Comparison of ENCODE assay signal across 8 cellular contexts in genomic region chr9:112037281-112038016, GRCh38.
A peak's percentile ranks its signal among the peaks of the same experiment; 100 is the strongest.
DNase-seq lines count a peak whose midpoint lies in the region; ATAC-seq, FAIRE-seq and TF ChIP-seq lines count a peak whose summit lies in the region.

No MANE protein-coding gene starts in this region.

- H3K4me3 ChIP-seq in skeletal muscle satellite cell (ENCODE audit: low read length) (no peak overlapping the region), left ventricle myocardium inferior (no peak overlapping the region)

- peaks cover 9% of the 10 kb centered on the region; the same call in 1 of the 2 replicates for H3K36me3 Mint-ChIP-seq in HFFc6 (ENCODE audit: low read depth)
- peaks cover 0 to 9% of the 10 kb centered on the region in 2 donors for H3K36me3 Mint-ChIP-seq in activated naive CD4-positive, alpha-beta T cell treated with anti-CD3 and anti-CD28 coated beads, Interleukin-2, amount 50 U/mL, for 72 hours

- H3K4me1 ChIP-seq in skeletal muscle satellite cell (ENCODE audit: control insufficient read depth, insufficient read depth, low read length) = peaks cover 66% of the 10 kb centered on the region
- H3K4me1 ChIP-seq in left ventricle myocardium inferior = peaks cover 28% of the 10 kb centered on the region

- no peak for TF ChIP-seq CTCF in HFFc6 (IDR thresholded peaks at IDR 0.05)
- no peak for TF ChIP-seq CTCF in left ventricle myocardium inferior (IDR thresholded peaks at IDR 0.05; ENCODE audit: borderline replicate concordance)

- intact Hi-C loops in left ventricle myocardium inferior (cut with micrococcal nuclease) = no loop called here

- H3K9me3 ChIP-seq in skeletal muscle satellite cell (replicated peaks; ENCODE audit: low read length) (no peaks in the 10 kb centered on the region), left ventricle myocardium inferior (replicated peaks) (no peaks in the 10 kb centered on the region)

- peak overlapping the region; percentile 5 for H3K4me2 ChIP-seq in skeletal muscle satellite cell (ENCODE audit: low read length)

- peaks cover 91% of the 10 kb centered on the region for H3K4me1 Mint-ChIP-seq in HFFc6 (ENCODE audit: low read depth)

- ATAC-seq in activated naive CD4-positive, alpha-beta T cell treated with anti-CD3 and anti-CD28 coated beads, Interleukin-2, amount 50 U/mL, for 72 hours = peak; percentile 93 to 95

- DNase-seq in GM04504 (ENCODE audit: low read depth) (peak; percentile 89), HFFc6 (peak; percentile 76), RCC 7860 (ENCODE audit: low spot score) (peak; percentile 73), foreskin melanocyte (no peak), left ventricle myocardium inferior (no peak), GM19238 (ENCODE audit: insufficient read length, low spot score) (no peak)
- peak; percentile 61 to 66 for DNase-seq in activated naive CD4-positive, alpha-beta T cell treated with anti-CD3 and anti-CD28 coated beads, Interleukin-2, amount 50 U/mL, for 72 hours (ENCODE audit: low spot score in 2 of 2)

- H3K27me3 Mint-ChIP-seq in HFFc6 (ENCODE audit: insufficient read depth) = no peaks in the 10 kb centered on the region; the same call in 1 of the 2 replicates

- H3K4me3 Mint-ChIP-seq in HFFc6 = peak overlapping the region; percentile 27; the same call in 1 of the 2 replicates

- no peaks in the 10 kb centered on the region for H3K36me3 ChIP-seq in skeletal muscle satellite cell (ENCODE audit: insufficient read depth, low read length)
- H3K36me3 ChIP-seq in left ventricle myocardium inferior = peaks cover 24% of the 10 kb centered on the region

- H3K27ac Mint-ChIP-seq in HFFc6 = peak overlapping the region; percentile 71
- peak overlapping the region; percentile 73 to 87 for H3K27ac Mint-ChIP-seq in activated naive CD4-positive, alpha-beta T cell treated with anti-CD3 and anti-CD28 coated beads, Interleukin-2, amount 50 U/mL, for 72 hours

- H3K9ac ChIP-seq in skeletal muscle satellite cell (ENCODE audit: low read depth, low read length) = peak overlapping the region; percentile 74

- no peaks in the 10 kb centered on the region for H3K9me3 Mint-ChIP-seq in HFFc6
- H3K9me3 Mint-ChIP-seq in activated naive CD4-positive, alpha-beta T cell treated with anti-CD3 and anti-CD28 coated beads, Interleukin-2, amount 50 U/mL, for 72 hours = no peaks in the 10 kb centered on the region

- H3K27ac ChIP-seq in left ventricle myocardium inferior (replicated peaks) = no peak overlapping the region

- H3K27me3 ChIP-seq in skeletal muscle satellite cell (ENCODE audit: control insufficient read depth, insufficient read depth, low read length) = no peaks in the 10 kb centered on the region
- no peaks in the 10 kb centered on the region for H3K27me3 ChIP-seq in left ventricle myocardium inferior (ENCODE audit: low read depth)

- FAIRE-seq in RCC 7860 (lab: Jason Lieb, UNC) = peak; percentile 69

Comparison
In these comparisons a context has a peak if more than half of its experiments do, and no peak if none do; other contexts are left out.
1. DNase-seq: peak in GM04504 (single experiment), HFFc6 (single experiment), RCC 7860 (single experiment) and activated naive CD4-positive, alpha-beta T cell treated with anti-CD3 and anti-CD28 coated beads, Interleukin-2, amount 50 U/mL, for 72 hours (2 of 2); none in foreskin melanocyte (single experiment), left ventricle myocardium inferior (single experiment) and GM19238 (single experiment).